ENCODE assay signal across 9 cellular contexts in the genomic region with DNA sequence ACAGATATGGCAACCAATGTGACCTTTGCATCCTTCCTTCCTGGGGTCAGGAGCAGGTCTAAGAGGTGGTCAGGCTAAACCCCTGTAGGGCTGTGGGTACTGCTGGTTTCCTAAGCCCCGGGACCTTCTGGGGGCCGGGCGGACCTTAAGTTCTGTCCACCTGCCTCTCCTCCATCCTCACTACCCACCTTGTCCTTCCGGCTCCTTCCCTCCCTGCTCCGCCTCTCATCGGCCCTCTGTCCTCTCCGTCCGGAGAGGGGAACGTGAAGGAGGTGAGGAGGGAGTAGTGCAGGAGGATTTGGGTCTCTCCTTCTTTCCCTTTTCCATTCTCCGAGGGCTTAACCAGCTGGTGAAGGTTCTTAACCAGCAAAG. TPM values are rescaled to one million over a fixed set of nuclear protein-coding genes. Genes with fewer than 3 reads are reported as not detected.
DNase-seq lines count a peak whose midpoint lies in the region; ATAC-seq and TF ChIP-seq lines count a peak whose summit lies in the region.
"Had no signal": no experiment of that assay in that cellular context is flagged by ENCODE, and none has a peak within 500 bp of the region (broad histone marks: within the 10 kb centered on the region; RNA-seq: fewer than 3 reads in every experiment).

No MANE protein-coding gene starts in this region.

- H2BK15ac ChIP-seq in mesenchymal stem cell (ENCODE audit: low read depth, poor library complexity, severe bottlenecking): no peak overlapping the region

- H3K27ac ChIP-seq in Karpas-422 (ENCODE audit: low read length) (no peak overlapping the region), esophagus squamous epithelium (peak overlapping the region in 3 of 4 donors; percentile 25 to 39 (median 26)), testis (no peak overlapping the region), mesenchymal stem cell (ENCODE audit: low read length, poor library complexity, severe bottlenecking) (no peak overlapping the region)
- H3K27ac ChIP-seq: thyroid gland had no signal

- no peaks in the 10 kb centered on the region for H3K27me3 Mint-ChIP-seq in activated T-cell treated with anti-CD3 and anti-CD28 coated beads, Interleukin-2, amount 50 U/mL, for 72 hours (ENCODE audit: low read depth)

- no peak overlapping the region for H3K23ac ChIP-seq in mesenchymal stem cell (ENCODE audit: low read length in 2 of 2)

- H3K27ac Mint-ChIP-seq in activated T-cell treated with anti-CD3 and anti-CD28 coated beads, Interleukin-2, amount 50 U/mL, for 72 hours: peak overlapping the region; percentile 97

- no peak overlapping the region for H3K18ac ChIP-seq in mesenchymal stem cell (ENCODE audit: low read depth in 1 of 2, low read length in 2 of 2)

- no peak overlapping the region for H2BK12ac ChIP-seq in mesenchymal stem cell (ENCODE audit: low read length in 2 of 2)

- no peaks in the 10 kb centered on the region for H3K9me2 ChIP-seq in Karpas-422 (replicated peaks; ENCODE audit: insufficient read depth, low read length)

- no peak overlapping the region for H4K8ac ChIP-seq in mesenchymal stem cell (ENCODE audit: low read length)

- H3K4me1 Mint-ChIP-seq in activated T-cell treated with anti-CD3 and anti-CD28 coated beads, Interleukin-2, amount 50 U/mL, for 72 hours (ENCODE audit: low read depth): peaks cover 19% of the 10 kb centered on the region

- peaks cover 20% of the 10 kb centered on the region for H3K79me2 ChIP-seq in Karpas-422 (ENCODE audit: low read length)

- H2AFZ ChIP-seq in Karpas-422 (ENCODE audit: low read length) (peak overlapping the region; percentile 74; the same call in 1 of the 2 replicates), mesenchymal stem cell (ENCODE audit: low read depth, low read length) (no peak overlapping the region)

- no peaks in the 10 kb centered on the region for H3K9me3 Mint-ChIP-seq in activated T-cell treated with anti-CD3 and anti-CD28 coated beads, Interleukin-2, amount 50 U/mL, for 72 hours

- H3K36me3 ChIP-seq in Karpas-422 (ENCODE audit: insufficient read depth, low read length) (peaks cover 36% of the 10 kb centered on the region; the same call in 1 of the 2 replicates), esophagus squamous epithelium (peaks cover 17 to 94% (median 38%) of the 10 kb centered on the region in 3 donors), testis (ENCODE audit: low read depth, missing control alignments) (no peaks in the 10 kb centered on the region), mesenchymal stem cell (ENCODE audit: control insufficient read depth in 1 of 2, insufficient read depth in 2 of 2, low read depth in 1 of 2, low read length in 2 of 2) (peaks cover 74 to 89% of the 10 kb centered on the region in 2 experiments)

- H3K4me3 ChIP-seq in Karpas-422 (ENCODE audit: low read length) (peak overlapping the region; percentile 65), esophagus squamous epithelium (peak overlapping the region in 2 of 4 donors; percentile 31 to 52), testis (peak overlapping the region; percentile 33 to 53), mesenchymal stem cell (ENCODE audit: insufficient read depth in 1 of 2, low read depth in 1 of 2, low read length in 2 of 2) (peak overlapping the region in 1 of 2 experiments; percentile 20)
- H3K4me3 ChIP-seq: thyroid gland had no signal

- TF ChIP-seq CTCF in esophagus squamous epithelium (IDR thresholded peaks at IDR 0.05) (no peak), testis (IDR thresholded peaks at IDR 0.05) (no peak)

- H4K91ac ChIP-seq in mesenchymal stem cell (ENCODE audit: low read length): no peak overlapping the region

- H3K79me1 ChIP-seq in mesenchymal stem cell (replicated peaks; ENCODE audit: low read length, poor library complexity, severe bottlenecking): peaks cover 37% of the 10 kb centered on the region

- H3K9me3 ChIP-seq in Karpas-422 (ENCODE audit: low read length) (no peaks in the 10 kb centered on the region), esophagus squamous epithelium (no peaks in the 10 kb centered on the region), testis (no peaks in the 10 kb centered on the region), mesenchymal stem cell (ENCODE audit: control insufficient read depth, low read length) (no peaks in the 10 kb centered on the region)
- H3K9me3 ChIP-seq: thyroid gland had no signal

- no peak overlapping the region for H2AK5ac ChIP-seq in mesenchymal stem cell (ENCODE audit: low read length, severe bottlenecking)

- H3K4me1 ChIP-seq in Karpas-422 (ENCODE audit: low read length) (peaks cover 29% of the 10 kb centered on the region), esophagus squamous epithelium (peaks cover 0 to 14% (median 2%) of the 10 kb centered on the region in 3 donors), testis (peaks cover 6% of the 10 kb centered on the region), mesenchymal stem cell (ENCODE audit: control insufficient read depth, insufficient read depth, low read depth, low read length) (no peaks in the 10 kb centered on the region)
- H3K4me1 ChIP-seq: thyroid gland had no signal

- DNase-seq in activated T-cell treated with anti-CD3 and anti-CD28 coated beads, Interleukin-2, amount 50 U/mL, for 72 hours: no peak
- DNase-seq in activated T-cell treated with anti-CD3 and anti-CD28 coated beads, Interleukin-2, amount 50 U/mL, for 48 hours: no peak
- no peak for DNase-seq in Karpas-422
- no peak for DNase-seq in esophagus squamous epithelium (lab: John Stamatoyannopoulos, UW)
- DNase-seq in testis: no peak
- DNase-seq in NCI-H345 treated with DMSO at 0.1 percent for 48 hours (lab: John Stamatoyannopoulos, UW; ENCODE audit: unreplicated experiment): no peak
- DNase-seq in NCI-H226: no peak
- no peak for DNase-seq in mesenchymal stem cell

- H3K14ac ChIP-seq in mesenchymal stem cell (ENCODE audit: low read length in 2 of 2): no peak overlapping the region

- no peaks in the 10 kb centered on the region for H4K20me1 ChIP-seq in Karpas-422 (ENCODE audit: insufficient read depth, low read depth, low read length)

- H3K9ac ChIP-seq in Karpas-422 (ENCODE audit: low read length): peak overlapping the region; percentile 65
- H3K9ac ChIP-seq in mesenchymal stem cell (ENCODE audit: low read length): no peak overlapping the region

- peak; percentile 23 to 51 for ATAC-seq in activated T-cell treated with anti-CD3 and anti-CD28 coated beads, Interleukin-2, amount 50 U/mL, for 72 hours (replicated peaks in 1 of 2)

- intact Hi-C loops in esophagus squamous epithelium (cut with DNase I): no loop called here
- intact Hi-C loops in testis (cut with DNase I; ENCODE audit: low total_unique reads): loop anchor here (5.0 kb wide), 1 partner anchor 87 kb away; no protein-coding TSS in a partner anchor

- peaks cover 1 to 10% of the 10 kb centered on the region in 2 donors for H3K36me3 Mint-ChIP-seq in activated T-cell treated with anti-CD3 and anti-CD28 coated beads, Interleukin-2, amount 50 U/mL, for 72 hours (ENCODE audit: insufficient read depth in 2 of 2)

- H3K4me3 Mint-ChIP-seq in activated T-cell treated with anti-CD3 and anti-CD28 coated beads, Interleukin-2, amount 50 U/mL, for 72 hours: peak overlapping the region; percentile 93 to 96

- no peak overlapping the region for H2BK5ac ChIP-seq in mesenchymal stem cell (ENCODE audit: low read depth, low read length, poor library complexity, severe bottlenecking)

- H3K4me2 ChIP-seq in Karpas-422 (ENCODE audit: low read depth, low read length, poor library complexity, severe bottlenecking) (peak overlapping the region; percentile 71), mesenchymal stem cell (ENCODE audit: low read length, poor library complexity, severe bottlenecking) (no peak overlapping the region)

- WGBS in esophagus squamous epithelium, 2 donors: 54 to 69% methylated on average over 4 to 7 of the region's 10 CpGs
- WGBS in testis, 2 donors: 53 to 76% methylated on average over 10 of the region's 10 CpGs
- WGBS in mesenchymal stem cell: 97% methylated on average over 4 of the region's 10 CpGs

- H3K4ac ChIP-seq in mesenchymal stem cell (ENCODE audit: low read depth in 1 of 2, low read length in 2 of 2): no peak overlapping the region

- H3K27me3 ChIP-seq in Karpas-422 (ENCODE audit: low read length): no peaks in the 10 kb centered on the region
- no peaks in the 10 kb centered on the region for H3K27me3 ChIP-seq in esophagus squamous epithelium
- no peaks in the 10 kb centered on the region for H3K27me3 ChIP-seq in testis
- H3K27me3 ChIP-seq in mesenchymal stem cell (ENCODE audit: control insufficient read depth in 1 of 2, insufficient read depth in 1 of 2, low read length in 2 of 2): no peaks in the 10 kb centered on the region
- H3K27me3 ChIP-seq: thyroid gland had no signal

- no peak for TF ChIP-seq POLR2A in esophagus squamous epithelium (IDR thresholded peaks at IDR 0.05)
- TF ChIP-seq POLR2A in testis (IDR thresholded peaks at IDR 0.05): no peak

- no peak overlapping the region for H2BK120ac ChIP-seq in mesenchymal stem cell (ENCODE audit: low read depth, low read length)

RNA-seq across cellular contexts. Expression of gene PARVB, which starts 28.3 kb away (rescaled TPM):
- 10 to 100 TPM; 28.4 to 55.7 TPM for total RNA-seq in activated T-cell treated with anti-CD3 and anti-CD28 coated beads, Interleukin-2, amount 50 U/mL, for 72 hours
- 24.9 and 32.6 TPM in 2 replicates for total RNA-seq in Karpas-422 (2014; rRNA removed; shearing (Covaris generic); ENCODE audit: low replicate concordance)
- total RNA-seq in esophagus squamous epithelium (10 to 100 TPM in 2 of 4 donors, 1 to 10 TPM in 2; 3.3 to 20.8 (median 11.7) TPM), testis (10 to 100 TPM; 11.6 to 23.7 TPM)
- polyA plus RNA-seq in testis (ENCODE audit: insufficient read depth, low read depth, low replicate concordance): 27.5 TPM
- polyA plus RNA-seq in mesenchymal stem cell (2013, experiment 1 of 2): 14.6 TPM
- polyA plus RNA-seq in mesenchymal stem cell (2013, experiment 2 of 2): 13.4 TPM

RNA-seq across cellular contexts. Expression of gene SAMM50, which starts 40.5 kb away (rescaled TPM):
- total RNA-seq in activated T-cell treated with anti-CD3 and anti-CD28 coated beads, Interleukin-2, amount 50 U/mL, for 72 hours: 10 to 100 TPM; 37.6 to 43.0 TPM
- 37.3 and 42.9 TPM in 2 replicates for total RNA-seq in Karpas-422 (2014; rRNA removed; shearing (Covaris generic); ENCODE audit: low replicate concordance)
- 10 to 100 TPM; 24.4 to 45.5 (median 34.3) TPM for total RNA-seq in esophagus squamous epithelium
- 10 to 100 TPM; 41.5 to 50.3 TPM for total RNA-seq in testis
- polyA plus RNA-seq in testis (ENCODE audit: insufficient read depth, low read depth, low replicate concordance): 71.1 TPM
- 31.9 TPM for polyA plus RNA-seq in mesenchymal stem cell (2013, experiment 1 of 2)
- polyA plus RNA-seq in mesenchymal stem cell (2013, experiment 2 of 2): 31.7 TPM

Comparison
In these comparisons a context has a peak if more than half of its experiments do, and no peak if none do; other contexts are left out.
1. H3K27ac ChIP-seq: peak in esophagus squamous epithelium (3 of 4); none in Karpas-422 (single experiment), testis (0 of 2) and mesenchymal stem cell (single experiment).